Comparison of ENCODE assay signal across 1 cellular context in genomic region chr5:695475-695874, GRCh38. TPM values are rescaled to one million over a fixed set of nuclear protein-coding genes. Genes with fewer than 3 reads are reported as not detected.
"Had no signal": no experiment of that assay in that cellular context is flagged by ENCODE, and none has a peak within 500 bp of the region (broad histone marks: within the 10 kb centered on the region; RNA-seq: fewer than 3 reads in every experiment).

No MANE protein-coding gene starts in this region.

RNA-seq across cellular contexts. Expression of gene TPPP, which starts 2.3 kb away (rescaled TPM):
- total RNA-seq: LHCN-M2 had no signal
